In genomic region chr1:6199298-6200187, GRCh38 we compare ENCODE assay signal across 8 cellular contexts. TPM values are rescaled to one million over a fixed set of nuclear protein-coding genes. Genes with fewer than 3 reads are reported as not detected.
A peak's percentile ranks its signal among the peaks of the same experiment; 100 is the strongest.
DNase-seq lines count a peak whose midpoint lies in the region; ATAC-seq and TF ChIP-seq lines count a peak whose summit lies in the region.

Gene RPL22, minus strand, starts transcription at chr1:6199595. Its CDS starts 22 bp downstream, at chr1:6199573.

- H3K9me3 ChIP-seq in HUES64 (ENCODE audit: insufficient read depth, low read depth, low read length) (no peaks in the 10 kb centered on the region), OCI-LY1 (ENCODE audit: low read length) (no peaks in the 10 kb centered on the region)

- TF ChIP-seq CTCF in Calu3 (IDR thresholded peaks at IDR 0.05; ENCODE audit: unreplicated experiment): no peak
- TF ChIP-seq CTCF in OCI-LY1 (IDR thresholded peaks at IDR 0.05; ENCODE audit: low read length): no peak

- H3K9ac ChIP-seq in HUES64 (ENCODE audit: low read depth, low read length) (peak within 1 kb of the TSS; percentile 99), OCI-LY1 (ENCODE audit: low read length) (peak within 1 kb of the TSS; percentile 96)

- under 1% methylated on average over 53 of the region's 53 CpGs for WGBS in HUES64

- H3K79me2 ChIP-seq in OCI-LY1 (ENCODE audit: insufficient read depth, low read length): peaks cover 40% of the 10 kb centered on the region

- H3K36me3 Mint-ChIP-seq in Calu3 (ENCODE audit: insufficient read depth, unreplicated experiment): peaks cover 51% of the 10 kb centered on the region

- peaks cover 2% of the 10 kb centered on the region; the same call in 1 of the 2 replicates for H4K20me1 ChIP-seq in OCI-LY1 (ENCODE audit: insufficient read depth, low read length)

- H3K27ac ChIP-seq in HUES64 (ENCODE audit: low read depth, low read length) (peak within 1 kb of the TSS; percentile 90), OCI-LY1 (ENCODE audit: low read depth, low read length, poor library complexity, severe bottlenecking) (peak within 1 kb of the TSS; percentile 41)

- peak within 1 kb of the TSS; percentile 79 for H3K4me3 Mint-ChIP-seq in Calu3 (ENCODE audit: low read depth, unreplicated experiment)

- peaks cover 19% of the 10 kb centered on the region for H3K4me1 Mint-ChIP-seq in Calu3 (ENCODE audit: low read depth, unreplicated experiment)

- H3K27me3 ChIP-seq in HUES64 (ENCODE audit: insufficient read depth, low read length) (no peaks in the 10 kb centered on the region), OCI-LY1 (ENCODE audit: insufficient read depth, low read length) (no peaks in the 10 kb centered on the region)

- no peaks in the 10 kb centered on the region for H3K9me3 Mint-ChIP-seq in Calu3 (ENCODE audit: low read depth, unreplicated experiment)

- CTCF ChIA-PET in Calu3 (lab: Charles Lee): no interaction called here

- peak; percentile 97 for ATAC-seq in GM21447 (IDR thresholded peaks at IDR 0.05; ENCODE audit: unreplicated experiment)

- H3K36me3 ChIP-seq in HUES64 (ENCODE audit: insufficient read depth, low read length): peaks cover 36% of the 10 kb centered on the region
- H3K36me3 ChIP-seq in OCI-LY1 (ENCODE audit: insufficient read depth, low read length): peaks cover 36% of the 10 kb centered on the region

- H2AFZ ChIP-seq in OCI-LY1 (ENCODE audit: low read length): 0 out of 2 replicates have a peak within 1 kb of the TSS, but pooled peaks have one; percentile 9

- in situ Hi-C loops in endometrial microvascular endothelial cells (cut with HindIII; ENCODE audit: inconsistent ontology term, low pct_unique_long_range_greater_than_20kb, low sequenced_read_pairs): no loop called here

- peak within 1 kb of the TSS; percentile 91 for H3K4me2 ChIP-seq in OCI-LY1 (ENCODE audit: low read length)

- H3K27me3 Mint-ChIP-seq in Calu3 (ENCODE audit: unreplicated experiment): no peaks in the 10 kb centered on the region

- peak within 1 kb of the TSS; percentile 87 for H3K27ac Mint-ChIP-seq in Calu3 (ENCODE audit: unreplicated experiment)

- H3F3A ChIP-seq in OCI-LY1 (ENCODE audit: insufficient read depth, low read length): no peaks in the 10 kb centered on the region

- H3K4me1 ChIP-seq in HUES64 (ENCODE audit: insufficient read depth, low read length): peaks cover 21% of the 10 kb centered on the region
- peaks cover 27% of the 10 kb centered on the region for H3K4me1 ChIP-seq in OCI-LY1 (ENCODE audit: insufficient read depth, low read length, severe bottlenecking)

- H3K4me3 ChIP-seq in HUES64 (ENCODE audit: low read length): peak within 1 kb of the TSS; percentile 98
- peak within 1 kb of the TSS; percentile 92 for H3K4me3 ChIP-seq in OCI-LY1 (ENCODE audit: low read depth, low read length, poor library complexity, severe bottlenecking)

- intact Hi-C loops in Calu3 (cut with micrococcal nuclease; ENCODE audit: unreplicated experiment): no loop called here

- peak; percentile 93 for DNase-seq in Calu3
- peak; percentile 95 for DNase-seq in activated CD8-positive, alpha-beta memory T cell treated with anti-CD3 and anti-CD28 coated beads, Interleukin-2, amount 50 U/mL, for 4 hours
- peak; percentile 96 for DNase-seq in mesenteric fat pad (ENCODE audit: low spot score)
- DNase-seq in stimulated activated CD8-positive, alpha-beta memory T cell treated with anti-CD3 and anti-CD28 coated beads, Interleukin-15, amount 100 ng/mL, for 24 hours (ENCODE audit: low read depth): peak; percentile 83

- BruUV-seq in Calu3 (replicated peaks; lab: Mats Ljungman, UMichigan): no TSS peak

- no peaks in the 10 kb centered on the region for H3K9me2 ChIP-seq in OCI-LY1 (ENCODE audit: low read depth, low read length)

RNA-seq across cellular contexts. Expression of gene RPL22, which starts in this region (rescaled TPM):
- total RNA-seq in Calu3 (2022) (256 and 259 TPM in 2 replicates), endometrial microvascular endothelial cells (ENCODE audit: inconsistent ontology term) (108 TPM), mesenteric fat pad (264 TPM)
- polyA plus RNA-seq in HUES64 (2013, experiment 1 of 2): 320 TPM
- polyA plus RNA-seq in HUES64 (2013, experiment 2 of 2): 370 TPM

Comparison
In these comparisons a context has a peak if more than half of its experiments do, and no peak if none do; other contexts are left out.
1. Peak in every context shown above with its lines: DNase-seq, ATAC-seq, H3K4me3 ChIP-seq and H3K27ac ChIP-seq.